8 cellular contexts compared by ENCODE assay signal in the genomic region with DNA sequence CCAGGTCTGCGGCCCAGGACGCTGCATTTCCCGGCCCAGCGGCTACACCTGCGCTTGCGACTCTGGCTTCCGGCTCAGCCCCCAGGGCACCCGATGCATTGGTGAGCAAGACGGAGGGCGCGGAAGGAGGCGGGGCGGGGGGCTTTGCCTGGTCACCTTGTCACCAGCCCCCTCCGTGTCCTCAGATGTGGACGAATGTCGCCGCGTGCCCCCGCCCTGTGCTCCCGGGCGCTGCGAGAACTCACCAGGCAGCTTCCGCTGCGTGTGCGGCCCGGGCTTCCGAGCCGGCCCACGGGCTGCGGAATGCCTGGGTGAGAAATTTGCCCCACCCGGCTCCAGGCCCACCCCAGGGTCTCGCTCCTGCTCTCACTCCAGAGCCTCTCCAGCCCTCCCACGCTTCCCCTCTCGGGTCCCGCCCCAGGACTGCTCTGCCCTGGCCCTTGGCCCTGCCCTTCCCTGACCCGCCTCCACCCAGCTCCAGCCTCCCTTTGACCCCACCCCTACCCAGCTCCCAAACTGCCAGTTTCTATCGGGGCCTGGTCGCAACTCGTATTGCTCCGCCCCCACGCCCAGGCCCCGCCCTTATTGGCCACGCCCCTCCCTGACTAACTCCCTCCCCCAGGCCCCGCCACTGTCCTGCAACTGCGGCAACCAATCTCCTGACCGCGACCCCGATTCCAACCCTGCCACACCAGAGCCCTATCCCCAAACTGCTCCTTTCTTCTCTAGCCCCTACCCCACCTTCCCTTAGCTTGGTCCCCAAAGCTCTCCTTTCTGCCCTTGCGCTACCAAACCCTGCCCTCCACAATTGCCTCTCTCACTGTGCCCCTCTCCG. TPM values are rescaled to one million over a fixed set of nuclear protein-coding genes. Genes with fewer than 3 reads are reported as not detected.
DNase-seq lines count a peak whose midpoint lies in the region; ATAC-seq and TF ChIP-seq lines count a peak whose summit lies in the region.

No MANE protein-coding gene starts in this region.

- H3K4me3 ChIP-seq in DOHH2 (ENCODE audit: low read length) (peak overlapping the region; percentile 69), coronary artery (peak overlapping the region; percentile 77), right lobe of liver (peak overlapping the region; percentile 35 to 57 (median 53))

- intact Hi-C loops in right lobe of liver (cut with DNase I), result no loop called here

- H3K27me3 ChIP-seq in DOHH2 (ENCODE audit: control insufficient read depth, low read length) (no peaks in the 10 kb centered on the region; the same call in 1 of the 2 replicates), right lobe of liver (peaks cover 0 to 3% of the 10 kb centered on the region in 2 donors)

- TF ChIP-seq CTCF in DOHH2 (IDR thresholded peaks at IDR 0.05; ENCODE audit: low read depth, low read length, poor library complexity, severe bottlenecking) (no peak), coronary artery (IDR thresholded peaks at IDR 0.05) (no peak), right lobe of liver (IDR thresholded peaks at IDR 0.05) (no peak)

- peak; percentile 37 for TF ChIP-seq POLR2A in right lobe of liver (IDR thresholded peaks at IDR 0.05)

- H4K20me1 ChIP-seq in DOHH2 (ENCODE audit: control insufficient read depth, insufficient read depth, low read depth, low read length), result no peaks in the 10 kb centered on the region

- H3F3A ChIP-seq in DOHH2 (ENCODE audit: control insufficient read depth, insufficient read depth), result peaks cover 11% of the 10 kb centered on the region

- no peaks in the 10 kb centered on the region for H3K9me2 ChIP-seq in DOHH2 (replicated peaks; ENCODE audit: control insufficient read depth, low read length)

- 3% methylated on average over 10 of the region's 50 CpGs for WGBS in right lobe of liver (ENCODE audit: insufficient coverage, low coverage, low lambda C conversion rate, missing lambda C conversion rate)

- no peaks in the 10 kb centered on the region for H3K79me2 ChIP-seq in DOHH2 (ENCODE audit: control insufficient read depth, low read length)

- H3K9me3 ChIP-seq in DOHH2 (ENCODE audit: control insufficient read depth, insufficient read depth, low read length) (no peaks in the 10 kb centered on the region), right lobe of liver (no peaks in the 10 kb centered on the region)

- DNase-seq in NCI-H1105 treated with DMSO at 0.1 percent for 48 hours (lab: John Stamatoyannopoulos, UW) (peak; percentile 58), coronary artery (ENCODE audit: low spot score) (peak; percentile 94), right lobe of liver (peak; percentile 91 to 93 (median 93))
- DNase-seq in activated CD4-positive, alpha-beta T cell treated with anti-CD3 and anti-CD28 coated beads for 48 hours, result peak; percentile 96
- DNase-seq in stimulated activated CD4-positive, alpha-beta T cell treated with anti-CD3 and anti-CD28 coated beads, TNF-alpha, amount 100 ng/mL, for 4 hours (ENCODE audit: low read depth in 3 of 3), result peak; percentile 78 to 88 (median 84)

- peaks cover 54% of the 10 kb centered on the region for H3K4me1 ChIP-seq in DOHH2 (ENCODE audit: control insufficient read depth, low read length)
- peaks cover 0 to 23% (median 0%) of the 10 kb centered on the region in 4 donors for H3K4me1 ChIP-seq in right lobe of liver

- H3K4me2 ChIP-seq in DOHH2 (ENCODE audit: low read length), result peak overlapping the region; percentile 73

- H3K27ac ChIP-seq in DOHH2 (ENCODE audit: low read depth, low read length), result 0 out of 2 replicates have a peak overlapping the region, but pooled peaks have one; percentile 18
- peak overlapping the region; percentile 56 to 94 for H3K27ac ChIP-seq in coronary artery
- peak overlapping the region in 1 of 3 donors; percentile 29 for H3K27ac ChIP-seq in right lobe of liver

- ATAC-seq in GM21825 (IDR thresholded peaks at IDR 0.05; ENCODE audit: unreplicated experiment) (peak; percentile 47), right lobe of liver (peak; percentile 73 to 85 (median 76)), GM19467 (IDR thresholded peaks at IDR 0.05; ENCODE audit: unreplicated experiment) (no peak)

- H3K36me3 ChIP-seq in DOHH2 (ENCODE audit: control insufficient read depth, low read length) (no peaks in the 10 kb centered on the region), right lobe of liver (no peaks in the 10 kb centered on the region)

RNA-seq across cellular contexts. Expression of a gene that starts 8.6 kb away (rescaled TPM):
- total RNA-seq in right lobe of liver, result 10 to 100 TPM; 19.3 to 40.8 (median 34.4) TPM

RNA-seq across cellular contexts. Expression of a gene that starts 33.1 kb away (rescaled TPM):
- total RNA-seq in right lobe of liver, result 10 to 100 TPM; 16.1 to 29.0 (median 22.4) TPM
